ENCODE assay signal across 11 cellular contexts in the genomic region with DNA sequence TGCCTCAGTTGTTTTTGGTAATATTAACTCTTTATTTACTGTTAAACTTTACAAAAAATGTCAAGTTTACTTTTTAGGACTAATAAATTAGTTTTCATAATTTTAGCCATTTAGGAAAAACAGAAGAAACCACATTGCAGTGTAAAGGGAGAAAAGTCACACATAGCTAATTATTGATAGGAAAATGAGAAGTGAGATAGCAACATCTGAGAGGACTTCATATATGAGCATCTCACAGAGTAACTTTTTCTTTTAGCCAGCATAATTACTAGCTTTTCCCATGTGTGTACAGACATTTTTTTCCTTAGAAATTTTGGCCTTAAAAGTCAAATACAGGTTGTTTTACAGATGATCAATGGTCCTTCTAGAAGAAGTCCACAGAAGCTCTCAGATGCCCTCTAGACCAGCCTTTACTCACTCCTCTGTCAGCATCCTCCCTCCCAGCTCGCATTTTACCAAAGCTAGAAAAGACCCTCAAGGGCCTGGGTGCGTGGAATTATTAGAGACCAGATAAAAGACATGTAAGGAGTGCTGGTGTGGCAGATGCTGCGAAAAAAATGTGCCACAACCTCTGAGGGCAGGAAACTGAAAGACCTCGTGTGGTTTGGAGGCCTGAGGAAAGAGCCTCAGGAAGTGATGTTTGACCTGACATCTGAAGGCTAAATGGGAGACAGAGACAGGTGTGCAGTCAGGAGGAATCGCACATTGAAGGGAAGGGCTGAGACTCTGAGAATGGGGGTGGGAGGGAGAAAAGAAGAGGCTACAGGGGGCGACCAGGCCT.
DNase-seq lines count a peak whose midpoint lies in the region; ATAC-seq and TF ChIP-seq lines count a peak whose summit lies in the region.
"Had no signal": no experiment of that assay in that cellular context is flagged by ENCODE, and none has a peak within 500 bp of the region (broad histone marks: within the 10 kb centered on the region; RNA-seq: fewer than 3 reads in every experiment).

No MANE protein-coding gene starts in this region.

- no peak for TF ChIP-seq EP300 in transverse colon (IDR thresholded peaks at IDR 0.05; ENCODE audit: low read depth)

- in situ Hi-C loops in transverse colon (cut with MboI; ENCODE audit: low pct_ligation_motif_present in 1 of 4, low pct_unique_long_range_greater_than_20kb in 1 of 4, low sequenced_read_pairs in 3 of 4): no loop called here

- H3K9me3 ChIP-seq in heart left ventricle (no peaks in the 10 kb centered on the region), ascending aorta (no peaks in the 10 kb centered on the region), transverse colon (no peaks in the 10 kb centered on the region), WERI-Rb-1 (ENCODE audit: severe bottlenecking) (no peaks in the 10 kb centered on the region)

- WGBS in heart left ventricle, 4 donors: 75 to 82% (median 78%) methylated on average over 6 of the region's 6 CpGs
- WGBS in transverse colon (ENCODE audit: low coverage in 1 of 2), 2 donors: 72 to 90% methylated on average over 2 to 6 of the region's 6 CpGs

- H3K36me3 ChIP-seq in heart left ventricle: peaks cover 0 to 9% (median 0%) of the 10 kb centered on the region in 9 donors
- peaks cover 0 to 17% of the 10 kb centered on the region in 2 donors for H3K36me3 ChIP-seq in ascending aorta
- no peaks in the 10 kb centered on the region for H3K36me3 ChIP-seq in transverse colon
- no peaks in the 10 kb centered on the region for H3K36me3 ChIP-seq in WERI-Rb-1

- no peaks in the 10 kb centered on the region for H3K27me3 ChIP-seq in heart left ventricle
- no peaks in the 10 kb centered on the region for H3K27me3 ChIP-seq in ascending aorta
- H3K27me3 ChIP-seq in transverse colon: no peaks in the 10 kb centered on the region
- no peaks in the 10 kb centered on the region for H3K27me3 ChIP-seq in WERI-Rb-1 (ENCODE audit: insufficient read depth, low read depth, severe bottlenecking)

- ATAC-seq in heart left ventricle: no peak
- ATAC-seq in left cardiac atrium: no peak
- ATAC-seq in HG02970 (IDR thresholded peaks at IDR 0.05; ENCODE audit: low FRiP score, unreplicated experiment): peak; percentile 68
- ATAC-seq: WTC11 had no signal

- TF ChIP-seq CTCF in heart left ventricle (IDR thresholded peaks at IDR 0.05): no peak
- TF ChIP-seq CTCF in ascending aorta (IDR thresholded peaks at IDR 0.05): no peak
- TF ChIP-seq CTCF in transverse colon (IDR thresholded peaks at IDR 0.05): no peak
- TF ChIP-seq CTCF in WERI-Rb-1 (IDR thresholded peaks at IDR 0.05; ENCODE audit: low read depth, low read length): no peak

- peaks cover 0 to 95% (median 57%) of the 10 kb centered on the region in 12 donors for H3K4me1 ChIP-seq in heart left ventricle
- H3K4me1 ChIP-seq in ascending aorta: peaks cover 7 to 91% of the 10 kb centered on the region in 2 donors
- H3K4me1 ChIP-seq in transverse colon: peaks cover 0 to 70% (median 18%) of the 10 kb centered on the region in 4 donors

- no peak overlapping the region for H3K4me3 ChIP-seq in heart left ventricle
- H3K4me3 ChIP-seq in ascending aorta: no peak overlapping the region
- no peak overlapping the region for H3K4me3 ChIP-seq in transverse colon
- H3K4me3 ChIP-seq in WERI-Rb-1 (ENCODE audit: low read depth, low read length): no peak overlapping the region

- intact Hi-C loops in heart left ventricle (cut with DNase I) (no loop called here), left cardiac atrium (cut with DNase I) (no loop called here), ascending aorta (cut with DNase I) (loop anchor here (10.0 kb wide), 1 partner anchor 422 kb away; the partner anchor contains the start of gene SH3RF1), transverse colon (cut with DNase I; ENCODE audit: low total_unique reads) (no loop called here)

- H3K27ac ChIP-seq in heart left ventricle (peak overlapping the region; percentile 60 to 97 (median 78)), ascending aorta (peak overlapping the region; percentile 91 to 99), transverse colon (peak overlapping the region; percentile 72 to 84 (median 76)), WERI-Rb-1 (no peak overlapping the region)

- DNase-seq in heart left ventricle (no peak), left cardiac atrium (no peak), ascending aorta (ENCODE audit: low spot score in 2 of 2) (no peak), transverse colon (no peak), NCI-H510A (lab: John Stamatoyannopoulos, UW) (no peak), WERI-Rb-1 (no peak), activated gamma-delta T cell (lab: John Stamatoyannopoulos, UW) (no peak)
- DNase-seq: AML-193, NCI-H446 had no signal

- TF ChIP-seq POLR2A in heart left ventricle (IDR thresholded peaks at IDR 0.05) (no peak), transverse colon (IDR thresholded peaks at IDR 0.05) (no peak)
